Comparison of ENCODE assay signal across 11 cellular contexts in the genomic region with DNA sequence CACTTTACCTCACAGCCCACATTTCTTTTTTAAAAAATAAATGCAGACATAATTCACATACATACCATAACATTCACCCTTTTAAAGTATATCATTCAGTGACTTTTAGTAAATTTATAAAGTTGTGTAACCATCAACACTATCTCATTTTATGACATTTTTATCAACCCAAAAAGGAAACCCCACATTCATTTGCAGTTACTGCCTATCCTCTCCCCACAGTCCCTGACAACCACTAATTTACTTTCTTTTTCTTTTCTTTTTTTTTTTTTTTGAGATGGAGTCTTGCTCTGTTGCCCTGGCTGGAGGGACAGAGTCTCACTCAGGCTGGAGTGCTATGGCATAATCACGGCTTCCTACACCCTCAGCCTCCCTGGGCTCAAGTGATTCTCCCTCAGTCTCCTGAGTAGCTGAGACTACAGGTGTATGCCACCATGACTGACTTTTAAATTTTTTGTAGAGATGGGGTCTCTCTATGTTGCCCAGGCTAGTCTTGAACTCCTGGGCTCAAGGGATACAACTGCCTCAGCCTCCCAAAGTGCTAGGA. TPM values are rescaled to one million over a fixed set of nuclear protein-coding genes. Genes with fewer than 3 reads are reported as not detected.
DNase-seq lines count a peak whose midpoint lies in the region; ATAC-seq, FAIRE-seq and TF ChIP-seq lines count a peak whose summit lies in the region.
"Had no signal": no experiment of that assay in that cellular context is flagged by ENCODE, and none has a peak within 500 bp of the region (broad histone marks: within the 10 kb centered on the region; RNA-seq: fewer than 3 reads in every experiment).

No MANE protein-coding gene starts in this region.

- intact Hi-C loops in heart right ventricle (cut with DNase I), result loop anchor here in 6 of 10 donors (5.0 to 10.0 kb wide), 6 partner anchors 51 to 233 kb away; partner anchors contain the start of gene SFSWAP (in 1 of the 6)
- intact Hi-C loops in adrenal gland (cut with DNase I), result loop anchor here in 1 of 2 donors (5.0 to 10.0 kb wide), 2 partner anchors 46 to 93 kb away; no protein-coding TSS in a partner anchor
- intact Hi-C loops in natural killer cell (cut with micrococcal nuclease), result no loop called here
- intact Hi-C loops in vagina (cut with DNase I), result no loop called here
- intact Hi-C loops in kidney (cut with DNase I), result no loop called here

- no peaks in the 10 kb centered on the region for H3K36me3 Mint-ChIP-seq in natural killer cell

- H3K4me3 ChIP-seq in right atrium auricular region, result no peak overlapping the region
- H3K4me3 ChIP-seq in heart right ventricle, result no peak overlapping the region
- no peak overlapping the region for H3K4me3 ChIP-seq in adrenal gland
- no peak overlapping the region for H3K4me3 ChIP-seq in vagina
- no peak overlapping the region for H3K4me3 ChIP-seq in kidney (ENCODE audit: low read length in 2 of 2)
- H3K4me3 ChIP-seq in brain microvascular endothelial cell (ENCODE audit: low read depth, low read length), result no peak overlapping the region

- H3K4me3 Mint-ChIP-seq in natural killer cell, result peak overlapping the region; percentile 67

- in situ Hi-C loops in brain microvascular endothelial cell (cut with HindIII; ENCODE audit: low pct_ligation_motif_present, low sequenced_read_pairs), result no loop called here

- H3K36me3 ChIP-seq in right atrium auricular region (peaks cover 6% of the 10 kb centered on the region), heart right ventricle (peaks cover 0 to 18% (median 6%) of the 10 kb centered on the region in 9 donors), adrenal gland (replicated peaks in 1 of 2) (peaks cover 0 to 9% of the 10 kb centered on the region in 2 donors), vagina (peaks cover 0 to 14% of the 10 kb centered on the region in 2 donors), kidney (ENCODE audit: control insufficient read depth in 1 of 2, insufficient read depth in 2 of 2, low read length in 2 of 2) (peaks cover 0 to 3% of the 10 kb centered on the region in 2 donors), brain microvascular endothelial cell (replicated peaks) (peaks cover 13% of the 10 kb centered on the region)

- 71% methylated on average over 1 of the region's 1 CpG for WGBS in heart right ventricle, 2 donors
- 48 to 88% (median 64%) methylated on average over 1 of the region's 1 CpG for WGBS in adrenal gland, 4 donors

- DNase-seq in right atrium auricular region (ENCODE audit: low spot score) (peak; percentile 47), heart right ventricle (no peak), adrenal gland (no peak), natural killer cell (no peak), vagina (ENCODE audit: extremely low spot score in 2 of 2) (no peak), cerebellar cortex (ENCODE audit: low spot score) (no peak), kidney (no peak), brain microvascular endothelial cell (no peak)
- DNase-seq: GOT3; stimulated activated CD4-positive, alpha-beta T cell treated with anti-CD3 and anti-CD28 coated beads, Interleukin-12 subunit alpha, Interleukin-12 subunit beta, amount 100 ng/mL, for 4 hours had no signal

- H3K27me3 ChIP-seq in right atrium auricular region (no peaks in the 10 kb centered on the region), heart right ventricle (no peaks in the 10 kb centered on the region), adrenal gland (no peaks in the 10 kb centered on the region), vagina (no peaks in the 10 kb centered on the region), brain microvascular endothelial cell (replicated peaks) (no peaks in the 10 kb centered on the region)
- H3K27me3 ChIP-seq: dorsolateral prefrontal cortex had no signal

- no peak overlapping the region for H3K9ac ChIP-seq in kidney (ENCODE audit: low read length in 2 of 2)

- TF ChIP-seq POLR2A in adrenal gland (IDR thresholded peaks at IDR 0.05) (no peak), vagina (IDR thresholded peaks at IDR 0.05) (no peak)

- ATAC-seq in heart right ventricle, result no peak
- ATAC-seq in natural killer cell, result no peak

- H3K27me3 Mint-ChIP-seq in natural killer cell (ENCODE audit: low read depth in 2 of 2), result no peaks in the 10 kb centered on the region

- peaks cover 0 to 27% of the 10 kb centered on the region in 2 donors for H3K4me1 ChIP-seq in right atrium auricular region
- peaks cover 4 to 42% (median 29%) of the 10 kb centered on the region in 9 donors for H3K4me1 ChIP-seq in heart right ventricle
- H3K4me1 ChIP-seq in adrenal gland (replicated peaks in 1 of 2), result peaks cover 12 to 32% of the 10 kb centered on the region in 2 donors
- H3K4me1 ChIP-seq in vagina, result peaks cover 42% of the 10 kb centered on the region
- H3K4me1 ChIP-seq in kidney (ENCODE audit: control insufficient read depth in 1 of 2, insufficient read depth in 1 of 2, low read depth in 1 of 2, low read length in 2 of 2), result peaks cover 0 to 4% of the 10 kb centered on the region in 2 donors

- FAIRE-seq in kidney (lab: Jason Lieb, UNC), result no peak

- H3K9me3 ChIP-seq in right atrium auricular region (no peaks in the 10 kb centered on the region), heart right ventricle (no peaks in the 10 kb centered on the region), adrenal gland (replicated peaks in 1 of 3) (no peaks in the 10 kb centered on the region), vagina (no peaks in the 10 kb centered on the region), kidney (ENCODE audit: control insufficient read depth in 1 of 2, low read length in 2 of 2) (no peaks in the 10 kb centered on the region)

- H3K27ac ChIP-seq in right atrium auricular region (no peak overlapping the region), heart right ventricle (peak overlapping the region in 4 of 10 donors; percentile 11 to 87 (median 82)), adrenal gland (peak overlapping the region; percentile 71 to 89 (median 81)), vagina (peak overlapping the region; percentile 75), kidney (ENCODE audit: low read depth in 2 of 2, low read length in 2 of 2) (no peak overlapping the region), brain microvascular endothelial cell (no peak overlapping the region)

- TF ChIP-seq CTCF in right atrium auricular region (IDR thresholded peaks at IDR 0.05) (no peak), heart right ventricle (IDR thresholded peaks at IDR 0.05) (no peak), adrenal gland (IDR thresholded peaks at IDR 0.05) (no peak), natural killer cell (IDR thresholded peaks at IDR 0.05) (no peak), vagina (IDR thresholded peaks at IDR 0.05) (no peak), kidney (IDR thresholded peaks at IDR 0.05; ENCODE audit: borderline replicate concordance, extremely low read depth, insufficient read depth) (no peak), brain microvascular endothelial cell (IDR thresholded peaks at IDR 0.05; ENCODE audit: low read depth, low read length, missing control alignments) (no peak)

- no peaks in the 10 kb centered on the region for H3K9me3 Mint-ChIP-seq in natural killer cell

- peak overlapping the region; percentile 59 to 89 for H3K27ac Mint-ChIP-seq in natural killer cell

- peaks cover 24 to 32% of the 10 kb centered on the region in 2 donors for H3K4me1 Mint-ChIP-seq in natural killer cell

RNA-seq across cellular contexts. Expression of gene EP400, which starts 1.5 kb away (rescaled TPM):
- 10 to 100 TPM; 10.5 to 15.5 TPM for total RNA-seq in right atrium auricular region
- total RNA-seq in heart right ventricle, result 10 to 100 TPM; 14.1 to 20.5 (median 19.3) TPM
- 10 to 100 TPM in 1 of 2 donors, 1 to 10 TPM in 1; 6.6 to 18.9 TPM for polyA plus RNA-seq in heart right ventricle
- total RNA-seq in adrenal gland, result 10 to 100 TPM; 14.5 to 42.4 (median 29.5) TPM
- 10 to 100 TPM; 22.5 to 43.2 (median 28.6) TPM for polyA plus RNA-seq in adrenal gland
- 10 to 100 TPM; 62.8 to 81.1 (median 80.1) TPM for total RNA-seq in natural killer cell
- 35.6 TPM for total RNA-seq in vagina
- total RNA-seq in kidney, result 44.7 TPM
- polyA plus RNA-seq in kidney (ENCODE audit: insufficient read depth, low read depth, low replicate concordance), result 7.5 TPM

RNA-seq across cellular contexts. Expression of gene PUS1, which starts 19.2 kb away (rescaled TPM):
- total RNA-seq in right atrium auricular region (10 to 100 TPM in 1 of 2 donors, 1 to 10 TPM in 1; 5.0 to 10.3 TPM), heart right ventricle (10 to 100 TPM in 1 of 10 donors, 1 to 10 TPM in 9; 5.1 to 14.8 (median 7.5) TPM), adrenal gland (10 to 100 TPM in 7 of 8 donors, 1 to 10 TPM in 1; 10.0 to 46.5 (median 24.5) TPM), natural killer cell (10 to 100 TPM; 16.9 to 21.9 (median 20.6) TPM), vagina (37.6 TPM), kidney (28.8 TPM)
- polyA plus RNA-seq in heart right ventricle (10 to 100 TPM; 13.7 to 17.4 TPM), adrenal gland (10 to 100 TPM; 11.7 to 57.4 (median 56.0) TPM), kidney (ENCODE audit: insufficient read depth, low read depth, low replicate concordance) (16.1 TPM)

RNA-seq across cellular contexts. Expression of gene ULK1, which starts 53.8 kb away (rescaled TPM):
- total RNA-seq in right atrium auricular region, result 10 to 100 TPM; 16.2 to 23.4 TPM
- total RNA-seq in heart right ventricle, result 10 to 100 TPM; 30.2 to 77.7 (median 51.6) TPM
- polyA plus RNA-seq in heart right ventricle, result 10 to 100 TPM; 10.7 to 37.2 TPM
- 10 to 100 TPM; 26.6 to 82.1 (median 29.9) TPM for total RNA-seq in adrenal gland
- polyA plus RNA-seq in adrenal gland, result 100 to 1,000 TPM in 1 of 3 donors, 10 to 100 TPM in 1, 1 to 10 TPM in 1; 2.9 to 123 (median 54.0) TPM
- total RNA-seq in natural killer cell, result 100 to 1,000 TPM in 2 of 3 donors, 10 to 100 TPM in 1; 99.1 to 142 (median 123) TPM
- total RNA-seq in vagina, result 33.1 TPM
- total RNA-seq in kidney, result 33.4 TPM
- polyA plus RNA-seq in kidney (ENCODE audit: insufficient read depth, low read depth, low replicate concordance), result 11.4 TPM

Comparison
In these comparisons a context has a peak if more than half of its experiments do, and no peak if none do; other contexts are left out.
1. H3K27ac ChIP-seq: peak in adrenal gland (5 of 5) and vagina (single experiment); none in right atrium auricular region (0 of 2), kidney (0 of 2) and brain microvascular endothelial cell (single experiment).
2. intact Hi-C loops: an anchor here in heart right ventricle (5.0 to 10.0 kb wide); none called in natural killer cell, vagina and kidney.